In genomic region chr11:45871638-45872037, GRCh38 we compare ENCODE assay signal across 1 cellular context.
TF ChIP-seq lines count a peak whose summit lies in the region.

No MANE protein-coding gene starts in this region.

TF ChIP-seq in GM12878, 131 proteins besides CTCF, POLR2A, EP300 and RAD21:
- no peak for TF ChIP-seq SMAD1 (IDR thresholded peaks at IDR 0.05; ENCODE audit: low read depth, partially characterized antibody)
- peak; percentile 22; the same call in 1 of the 2 replicates for TF ChIP-seq POLR2AphosphoS5 (IDR thresholded peaks at IDR 0.05; ENCODE audit: low read length)
